8 cellular contexts compared by ENCODE assay signal in the genomic region with DNA sequence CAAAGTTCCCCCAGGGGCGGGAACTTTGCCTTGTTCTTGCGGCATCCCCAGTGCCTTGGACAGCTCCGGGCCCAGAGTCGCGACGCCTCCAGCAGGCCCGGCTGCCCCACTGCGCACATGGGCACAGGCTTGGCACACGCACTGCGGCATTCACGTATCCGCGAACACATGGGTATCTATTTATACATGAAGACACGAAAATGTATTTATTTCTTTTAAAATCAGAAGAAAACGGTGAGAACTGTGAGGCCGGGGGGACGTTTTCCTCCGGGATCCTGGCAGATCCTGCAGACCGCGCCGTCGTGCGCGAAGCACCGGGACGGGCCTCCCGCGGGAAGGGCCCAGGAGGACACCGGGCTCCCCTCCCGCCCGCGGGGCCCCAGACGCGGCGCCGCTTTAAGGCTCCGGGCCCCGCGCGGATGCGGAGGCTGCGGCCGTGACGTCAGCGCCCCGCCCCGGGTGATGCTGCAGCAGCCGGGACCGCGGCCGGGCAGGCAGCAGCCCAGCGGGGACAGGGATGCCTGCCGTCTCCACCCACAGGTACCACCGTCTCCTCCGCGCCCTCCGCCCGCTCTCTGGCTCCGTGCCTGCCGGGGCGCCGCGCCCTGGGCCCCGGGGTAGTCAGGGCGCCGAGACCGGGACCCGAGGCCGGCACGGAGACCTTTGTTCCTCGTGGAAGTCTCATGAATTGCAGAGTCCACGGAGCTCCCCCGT. TPM values are rescaled to one million over a fixed set of nuclear protein-coding genes. Genes with fewer than 3 reads are reported as not detected.
DNase-seq lines count a peak whose midpoint lies in the region; ATAC-seq and TF ChIP-seq lines count a peak whose summit lies in the region.

A gene (plus strand): TSS at position 468 of the 714 bp plus-strand sequence. CDS start 6,216 bp downstream, outside the sequence.

- TF ChIP-seq CTCF in A673 (conservative IDR thresholded peaks at IDR 0.05; ENCODE audit: low read depth, low read length) = 0 out of 2 replicates have a peak, but pooled peaks have one; percentile 10

- intact Hi-C loops in A673 (cut with micrococcal nuclease; ENCODE audit: unreplicated experiment) = no loop called here

- no peaks in the 10 kb centered on the region for H3K9me3 Mint-ChIP-seq in activated T-cell treated with anti-CD3 and anti-CD28 coated beads, Interleukin-2, amount 50 U/mL, for 4 hours

- H3K27ac ChIP-seq in A673 (ENCODE audit: low read depth, low read length, poor library complexity, severe bottlenecking) (no peak within 1 kb of the TSS), muscle layer of duodenum (ENCODE audit: low read length) (no peak within 1 kb of the TSS)

- no peaks in the 10 kb centered on the region for H3K36me3 Mint-ChIP-seq in activated T-cell treated with anti-CD3 and anti-CD28 coated beads, Interleukin-2, amount 50 U/mL, for 4 hours (ENCODE audit: insufficient read depth)

- H3K36me3 ChIP-seq in A673 (ENCODE audit: insufficient read depth, low read length, poor library complexity, severe bottlenecking) (no peaks in the 10 kb centered on the region), muscle layer of duodenum (ENCODE audit: control insufficient read depth in 1 of 2, insufficient read depth in 2 of 2, low read length in 2 of 2) (no peaks in the 10 kb centered on the region)

- peak within 1 kb of the TSS; percentile 51 for H3K4me3 ChIP-seq in A673 (ENCODE audit: low read depth, low read length, poor library complexity, severe bottlenecking)
- H3K4me3 ChIP-seq in muscle layer of duodenum (ENCODE audit: low read depth in 1 of 2, low read length in 2 of 2) = peak within 1 kb of the TSS; percentile 63 to 86

- peaks cover 6% of the 10 kb centered on the region for H3K4me1 ChIP-seq in A673 (ENCODE audit: insufficient read depth, low read length, poor library complexity, severe bottlenecking)
- H3K4me1 ChIP-seq in muscle layer of duodenum (ENCODE audit: control insufficient read depth in 1 of 2, insufficient read depth in 2 of 2, low read length in 2 of 2) = peaks cover 0 to 14% of the 10 kb centered on the region in 2 donors

- ATAC-seq in GM21423 (IDR thresholded peaks at IDR 0.05; ENCODE audit: unreplicated experiment) (peak; percentile 52), esophagus mucosa (peak; percentile 78), HG03571 (IDR thresholded peaks at IDR 0.05; ENCODE audit: unreplicated experiment) (no peak)
- peak; percentile 94 to 96 for ATAC-seq in activated T-cell treated with anti-CD3 and anti-CD28 coated beads, Interleukin-2, amount 50 U/mL, for 4 hours

- peaks cover 33% of the 10 kb centered on the region for H3K27me3 Mint-ChIP-seq in activated T-cell treated with anti-CD3 and anti-CD28 coated beads, Interleukin-2, amount 50 U/mL, for 4 hours (ENCODE audit: low read depth)

- H3K27me3 ChIP-seq in A673 (replicated peaks; ENCODE audit: insufficient read depth, low read depth, low read length, poor library complexity) = no peaks in the 10 kb centered on the region
- H3K27me3 ChIP-seq in muscle layer of duodenum (ENCODE audit: low read depth, low read length) = no peaks in the 10 kb centered on the region

- POLR2A ChIA-PET in A673 (lab: Charles Lee; ENCODE audit: low non-redundant PET) = no interaction called here

- H3K9me3 ChIP-seq in A673 (ENCODE audit: low read depth, low read length, poor library complexity, severe bottlenecking) (no peaks in the 10 kb centered on the region), muscle layer of duodenum (ENCODE audit: control insufficient read depth in 1 of 2, low read length in 2 of 2) (no peaks in the 10 kb centered on the region)

- H3K4me3 Mint-ChIP-seq in activated T-cell treated with anti-CD3 and anti-CD28 coated beads, Interleukin-2, amount 50 U/mL, for 4 hours = peak within 1 kb of the TSS; percentile 73

- CTCF ChIA-PET in A673 (lab: Charles Lee) = no interaction called here

- DNase-seq in A673 (ENCODE audit: low spot score) (peak; percentile 73), NCI-H748 (lab: John Stamatoyannopoulos, UW; ENCODE audit: unreplicated experiment) (peak; percentile 75)
- peak; percentile 80 for DNase-seq in activated T-cell treated with anti-CD3 and anti-CD28 coated beads, Interleukin-2, amount 50 U/mL, for 4 hours
- peak; percentile 78 for DNase-seq in stimulated activated CD8-positive, alpha-beta memory T cell treated with anti-CD3 and anti-CD28 coated beads, Interleukin-4, amount 100 ng/mL, for 24 hours (ENCODE audit: low read depth)

- no TSS peak for BruUV-seq in A673 (replicated peaks; lab: Mats Ljungman, UMichigan)

- peaks cover 11% of the 10 kb centered on the region for H3K4me1 Mint-ChIP-seq in activated T-cell treated with anti-CD3 and anti-CD28 coated beads, Interleukin-2, amount 50 U/mL, for 4 hours (ENCODE audit: low read depth)

RNA-seq across cellular contexts. Expression of the gene that starts here (rescaled TPM):
- 0.52 and 0.82 TPM in 2 replicates for total RNA-seq in A673 (2021)
- under 1 TPM; 0.38 to 0.61 (median 0.46) TPM for total RNA-seq in activated T-cell treated with anti-CD3 and anti-CD28 coated beads, Interleukin-2, amount 50 U/mL, for 4 hours
- 0.20 TPM for total RNA-seq in esophagus mucosa

Comparison
In these comparisons a context has a peak if more than half of its experiments do, and no peak if none do; other contexts are left out.
1. Peak in DNase-seq and H3K4me3 ChIP-seq in A673; RNA of the gene not detected or under 1 TPM.
2. Peak in DNase-seq and ATAC-seq in activated T-cell treated with anti-CD3 and anti-CD28 coated beads, Interleukin-2, amount 50 U/mL, for 4 hours; RNA of the gene not detected or under 1 TPM.
3. Peak in ATAC-seq in esophagus mucosa; RNA of the gene not detected or under 1 TPM.